Comparison of ENCODE assay signal across 1 cellular context in genomic region chrX:49186125-49187027, GRCh38.
TF ChIP-seq lines count a peak whose summit lies in the region.

A gene with protein sequence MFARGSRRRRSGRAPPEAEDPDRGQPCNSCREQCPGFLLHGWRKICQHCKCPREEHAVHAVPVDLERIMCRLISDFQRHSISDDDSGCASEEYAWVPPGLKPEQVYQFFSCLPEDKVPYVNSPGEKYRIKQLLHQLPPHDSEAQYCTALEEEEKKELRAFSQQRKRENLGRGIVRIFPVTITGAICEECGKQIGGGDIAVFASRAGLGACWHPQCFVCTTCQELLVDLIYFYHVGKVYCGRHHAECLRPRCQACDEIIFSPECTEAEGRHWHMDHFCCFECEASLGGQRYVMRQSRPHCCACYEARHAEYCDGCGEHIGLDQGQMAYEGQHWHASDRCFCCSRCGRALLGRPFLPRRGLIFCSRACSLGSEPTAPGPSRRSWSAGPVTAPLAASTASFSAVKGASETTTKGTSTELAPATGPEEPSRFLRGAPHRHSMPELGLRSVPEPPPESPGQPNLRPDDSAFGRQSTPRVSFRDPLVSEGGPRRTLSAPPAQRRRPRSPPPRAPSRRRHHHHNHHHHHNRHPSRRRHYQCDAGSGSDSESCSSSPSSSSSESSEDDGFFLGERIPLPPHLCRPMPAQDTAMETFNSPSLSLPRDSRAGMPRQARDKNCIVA (minus strand): TSS chrX:49186373. CDS start chrX:49186297, 76 bp downstream.

TF ChIP-seq in HepG2, 621 proteins besides CTCF, POLR2A, EP300 and RAD21 (continued from another document and continues in another):
- peak; percentile 52; the same call in 1 of the 2 replicates for TF ChIP-seq PATZ1 (CRISPR knock-in tag; IDR thresholded peaks at IDR 0.05)
- no peak for TF ChIP-seq ZNF549 (CRISPR knock-in tag; IDR thresholded peaks at IDR 0.05)
- TF ChIP-seq ZBTB1 (CRISPR knock-in tag; IDR thresholded peaks at IDR 0.05; ENCODE audit: borderline replicate concordance): no peak
- peak; percentile 7; the same call in 1 of the 2 replicates for TF ChIP-seq FOSL2 (CRISPR knock-in tag; IDR thresholded peaks at IDR 0.05)
- peak; percentile 56; the same call in 1 of the 2 replicates for TF ChIP-seq MXD1 (CRISPR knock-in tag; IDR thresholded peaks at IDR 0.05)
- TF ChIP-seq ZNF790 (CRISPR knock-in tag; IDR thresholded peaks at IDR 0.05; ENCODE audit: borderline replicate concordance): no peak
- no peak for TF ChIP-seq ZNF225 (CRISPR knock-in tag; IDR thresholded peaks at IDR 0.05)
- TF ChIP-seq KLF12 (CRISPR knock-in tag; IDR thresholded peaks at IDR 0.05; ENCODE audit: borderline replicate concordance): no peak
- TF ChIP-seq, protein P1, sequence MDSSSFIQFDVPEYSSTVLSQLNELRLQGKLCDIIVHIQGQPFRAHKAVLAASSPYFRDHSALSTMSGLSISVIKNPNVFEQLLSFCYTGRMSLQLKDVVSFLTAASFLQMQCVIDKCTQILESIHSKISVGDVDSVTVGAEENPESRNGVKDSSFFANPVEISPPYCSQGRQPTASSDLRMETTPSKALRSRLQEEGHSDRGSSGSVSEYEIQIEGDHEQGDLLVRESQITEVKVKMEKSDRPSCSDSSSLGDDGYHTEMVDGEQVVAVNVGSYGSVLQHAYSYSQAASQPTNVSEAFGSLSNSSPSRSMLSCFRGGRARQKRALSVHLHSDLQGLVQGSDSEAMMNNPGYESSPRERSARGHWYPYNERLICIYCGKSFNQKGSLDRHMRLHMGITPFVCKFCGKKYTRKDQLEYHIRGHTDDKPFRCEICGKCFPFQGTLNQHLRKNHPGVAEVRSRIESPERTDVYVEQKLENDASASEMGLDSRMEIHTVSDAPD (CRISPR knock-in tag; IDR thresholded peaks at IDR 0.05): no peak
- no peak for TF ChIP-seq ZNF704 (CRISPR knock-in tag; IDR thresholded peaks at IDR 0.05; ENCODE audit: borderline replicate concordance)
- no peak for TF ChIP-seq PAWR (CRISPR knock-in tag; IDR thresholded peaks at IDR 0.05; ENCODE audit: borderline replicate concordance)
- no peak for TF ChIP-seq YEATS2 (CRISPR knock-in tag; IDR thresholded peaks at IDR 0.05; ENCODE audit: borderline replicate concordance)
- no peak for TF ChIP-seq RERE (CRISPR knock-in tag; IDR thresholded peaks at IDR 0.05; ENCODE audit: low read depth)
- TF ChIP-seq SP2 (CRISPR knock-in tag; IDR thresholded peaks at IDR 0.05): no peak
- TF ChIP-seq ZKSCAN8 (CRISPR knock-in tag; IDR thresholded peaks at IDR 0.05; ENCODE audit: borderline replicate concordance): no peak
- no peak for TF ChIP-seq PHB2 (IDR thresholded peaks at IDR 0.05; ENCODE audit: partially characterized antibody)
- no peak for TF ChIP-seq ZNF878 (CRISPR knock-in tag; IDR thresholded peaks at IDR 0.05)
- no peak for TF ChIP-seq SETDB1 (CRISPR knock-in tag; IDR thresholded peaks at IDR 0.05; ENCODE audit: borderline replicate concordance)
- no peak for TF ChIP-seq ZFP36 (IDR thresholded peaks at IDR 0.05; ENCODE audit: borderline replicate concordance, low read depth, low read length, partially characterized antibody)
- peak; percentile 77; the same call in 1 of the 2 replicates for TF ChIP-seq TFDP1 (CRISPR knock-in tag; IDR thresholded peaks at IDR 0.05; ENCODE audit: borderline replicate concordance)
- no peak for TF ChIP-seq THYN1 (CRISPR knock-in tag; IDR thresholded peaks at IDR 0.05; ENCODE audit: borderline replicate concordance, low read depth)
- TF ChIP-seq HNF4A (CRISPR knock-in tag; IDR thresholded peaks at IDR 0.05): no peak
- no peak for TF ChIP-seq RFX3 (CRISPR knock-in tag; IDR thresholded peaks at IDR 0.05)
- peak; percentile 89 for TF ChIP-seq SP4 (CRISPR knock-in tag; IDR thresholded peaks at IDR 0.05)
- TF ChIP-seq PRDM4 (CRISPR knock-in tag; IDR thresholded peaks at IDR 0.05; ENCODE audit: borderline replicate concordance): no peak
- TF ChIP-seq NR0B2 (CRISPR knock-in tag; IDR thresholded peaks at IDR 0.05): no peak
- peak; percentile 32; the same call in 1 of the 2 replicates for TF ChIP-seq MAZ (IDR thresholded peaks at IDR 0.05; ENCODE audit: borderline replicate concordance, low read depth, low read length)
- TF ChIP-seq MAZ (CRISPR knock-in tag; IDR thresholded peaks at IDR 0.05; ENCODE audit: low read depth): no peak
- no peak for TF ChIP-seq ETV6 (CRISPR knock-in tag; conservative IDR thresholded peaks at IDR 0.05)
- no peak for TF ChIP-seq ZNF570 (CRISPR knock-in tag; IDR thresholded peaks at IDR 0.05; ENCODE audit: borderline replicate concordance)
- no peak for TF ChIP-seq ZSCAN12 (CRISPR knock-in tag; IDR thresholded peaks at IDR 0.05)
- no peak for TF ChIP-seq NFRKB (IDR thresholded peaks at IDR 0.05)
- no peak for TF ChIP-seq KAT7 (CRISPR knock-in tag; IDR thresholded peaks at IDR 0.05; ENCODE audit: borderline replicate concordance)
- TF ChIP-seq, protein P2, sequence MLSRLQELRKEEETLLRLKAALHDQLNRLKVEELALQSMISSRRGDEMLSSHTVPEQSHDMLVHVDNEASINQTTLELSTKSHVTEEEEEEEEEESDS (CRISPR knock-in tag; IDR thresholded peaks at IDR 0.05; ENCODE audit: borderline replicate concordance): no peak
- no peak; the same call in 1 of the 2 replicates for TF ChIP-seq POGK (CRISPR knock-in tag; conservative IDR thresholded peaks at IDR 0.05)
- TF ChIP-seq DR1 (CRISPR knock-in tag; IDR thresholded peaks at IDR 0.05): peak; percentile 54; the same call in 1 of the 2 replicates
- no peak for TF ChIP-seq ZSCAN5A (CRISPR knock-in tag; IDR thresholded peaks at IDR 0.05; ENCODE audit: borderline replicate concordance)
- TF ChIP-seq HOXA3 (CRISPR knock-in tag; IDR thresholded peaks at IDR 0.05): peak; percentile 70
- no peak for TF ChIP-seq ZNF260 (CRISPR knock-in tag; IDR thresholded peaks at IDR 0.05; ENCODE audit: borderline replicate concordance, low read depth)
